In the genomic region with DNA sequence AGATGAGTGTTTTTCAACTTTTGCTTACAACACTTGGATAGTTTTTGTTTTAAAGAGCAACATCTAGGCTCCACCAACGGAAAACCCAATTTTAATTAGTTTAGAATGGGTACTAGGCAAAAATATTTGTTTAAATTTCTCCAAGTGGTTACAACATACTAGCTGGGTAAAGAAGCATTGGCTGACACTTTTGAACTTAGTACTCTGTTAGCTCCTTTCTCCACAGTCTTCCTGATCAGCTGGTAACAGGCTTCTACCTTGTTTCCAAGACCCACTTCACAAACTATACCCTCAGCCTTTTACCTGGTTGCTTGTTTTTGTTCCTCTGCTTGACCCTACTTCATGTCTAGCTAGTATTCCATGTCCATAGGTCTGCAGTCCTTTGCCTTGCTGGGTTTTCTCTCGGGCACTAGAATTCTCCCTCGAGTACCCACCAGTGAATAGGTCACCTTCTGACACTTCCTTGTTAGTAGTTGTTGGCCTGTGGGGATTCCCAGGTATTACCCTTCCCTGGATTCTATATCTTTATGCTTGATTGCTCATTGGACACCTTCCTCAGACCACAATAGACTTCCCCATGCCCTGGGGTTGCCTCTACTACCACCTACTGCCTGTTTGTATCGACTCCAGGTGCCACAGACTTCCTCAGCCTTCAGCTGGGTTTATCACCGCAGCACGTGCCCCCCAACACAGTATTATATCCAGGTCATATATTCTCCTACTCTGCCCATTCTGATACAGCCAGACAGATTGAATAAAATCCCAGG, we compare ENCODE assay signal across 2 cellular contexts.
TF ChIP-seq lines count a peak whose summit lies in the region.

No MANE protein-coding gene starts in this region.

TF ChIP-seq in IMR-90, 13 proteins besides CTCF, POLR2A, EP300 and RAD21:
- TF ChIP-seq, protein P1, sequence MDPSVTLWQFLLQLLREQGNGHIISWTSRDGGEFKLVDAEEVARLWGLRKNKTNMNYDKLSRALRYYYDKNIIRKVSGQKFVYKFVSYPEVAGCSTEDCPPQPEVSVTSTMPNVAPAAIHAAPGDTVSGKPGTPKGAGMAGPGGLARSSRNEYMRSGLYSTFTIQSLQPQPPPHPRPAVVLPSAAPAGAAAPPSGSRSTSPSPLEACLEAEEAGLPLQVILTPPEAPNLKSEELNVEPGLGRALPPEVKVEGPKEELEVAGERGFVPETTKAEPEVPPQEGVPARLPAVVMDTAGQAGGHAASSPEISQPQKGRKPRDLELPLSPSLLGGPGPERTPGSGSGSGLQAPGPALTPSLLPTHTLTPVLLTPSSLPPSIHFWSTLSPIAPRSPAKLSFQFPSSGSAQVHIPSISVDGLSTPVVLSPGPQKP (IDR thresholded peaks at IDR 0.05; ENCODE audit: borderline replicate concordance, low read depth, low read length) = no peak

TF ChIP-seq in K562, 482 proteins besides CTCF, POLR2A, EP300 and RAD21:
- TF ChIP-seq ETV1 (tag; conservative IDR thresholded peaks at IDR 0.05; ENCODE audit: low read depth) = no peak
- no peak for TF ChIP-seq HDAC2 (IDR thresholded peaks at IDR 0.05)
- TF ChIP-seq, protein P2, sequence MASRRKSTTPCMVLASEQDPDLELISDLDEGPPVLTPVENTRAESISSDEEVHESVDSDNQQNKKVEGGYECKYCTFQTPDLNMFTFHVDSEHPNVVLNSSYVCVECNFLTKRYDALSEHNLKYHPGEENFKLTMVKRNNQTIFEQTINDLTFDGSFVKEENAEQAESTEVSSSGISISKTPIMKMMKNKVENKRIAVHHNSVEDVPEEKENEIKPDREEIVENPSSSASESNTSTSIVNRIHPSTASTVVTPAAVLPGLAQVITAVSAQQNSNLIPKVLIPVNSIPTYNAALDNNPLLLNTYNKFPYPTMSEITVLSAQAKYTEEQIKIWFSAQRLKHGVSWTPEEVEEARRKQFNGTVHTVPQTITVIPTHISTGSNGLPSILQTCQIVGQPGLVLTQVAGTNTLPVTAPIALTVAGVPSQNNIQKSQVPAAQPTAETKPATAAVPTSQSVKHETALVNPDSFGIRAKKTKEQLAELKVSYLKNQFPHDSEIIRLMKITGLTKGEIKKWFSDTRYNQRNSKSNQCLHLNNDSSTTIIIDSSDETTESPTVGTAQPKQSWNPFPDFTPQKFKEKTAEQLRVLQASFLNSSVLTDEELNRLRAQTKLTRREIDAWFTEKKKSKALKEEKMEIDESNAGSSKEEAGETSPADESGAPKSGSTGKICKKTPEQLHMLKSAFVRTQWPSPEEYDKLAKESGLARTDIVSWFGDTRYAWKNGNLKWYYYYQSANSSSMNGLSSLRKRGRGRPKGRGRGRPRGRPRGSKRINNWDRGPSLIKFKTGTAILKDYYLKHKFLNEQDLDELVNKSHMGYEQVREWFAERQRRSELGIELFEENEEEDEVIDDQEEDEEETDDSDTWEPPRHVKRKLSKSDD (conservative IDR thresholded peaks at IDR 0.05; ENCODE audit: low read length) = no peak
- no peak for TF ChIP-seq SOX6 (IDR thresholded peaks at IDR 0.05)
- TF ChIP-seq POU5F1 (IDR thresholded peaks at IDR 0.05; ENCODE audit: borderline replicate concordance, low read depth, low read length, partially characterized antibody) = no peak
- TF ChIP-seq, protein P3, sequence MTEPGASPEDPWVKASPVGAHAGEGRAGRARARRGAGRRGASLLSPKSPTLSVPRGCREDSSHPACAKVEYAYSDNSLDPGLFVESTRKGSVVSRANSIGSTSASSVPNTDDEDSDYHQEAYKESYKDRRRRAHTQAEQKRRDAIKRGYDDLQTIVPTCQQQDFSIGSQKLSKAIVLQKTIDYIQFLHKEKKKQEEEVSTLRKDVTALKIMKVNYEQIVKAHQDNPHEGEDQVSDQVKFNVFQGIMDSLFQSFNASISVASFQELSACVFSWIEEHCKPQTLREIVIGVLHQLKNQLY (CRISPR knock-in tag; conservative IDR thresholded peaks at IDR 0.05) = no peak
- TF ChIP-seq HMG20A (CRISPR knock-in tag; conservative IDR thresholded peaks at IDR 0.05) = no peak
- TF ChIP-seq, protein P4, sequence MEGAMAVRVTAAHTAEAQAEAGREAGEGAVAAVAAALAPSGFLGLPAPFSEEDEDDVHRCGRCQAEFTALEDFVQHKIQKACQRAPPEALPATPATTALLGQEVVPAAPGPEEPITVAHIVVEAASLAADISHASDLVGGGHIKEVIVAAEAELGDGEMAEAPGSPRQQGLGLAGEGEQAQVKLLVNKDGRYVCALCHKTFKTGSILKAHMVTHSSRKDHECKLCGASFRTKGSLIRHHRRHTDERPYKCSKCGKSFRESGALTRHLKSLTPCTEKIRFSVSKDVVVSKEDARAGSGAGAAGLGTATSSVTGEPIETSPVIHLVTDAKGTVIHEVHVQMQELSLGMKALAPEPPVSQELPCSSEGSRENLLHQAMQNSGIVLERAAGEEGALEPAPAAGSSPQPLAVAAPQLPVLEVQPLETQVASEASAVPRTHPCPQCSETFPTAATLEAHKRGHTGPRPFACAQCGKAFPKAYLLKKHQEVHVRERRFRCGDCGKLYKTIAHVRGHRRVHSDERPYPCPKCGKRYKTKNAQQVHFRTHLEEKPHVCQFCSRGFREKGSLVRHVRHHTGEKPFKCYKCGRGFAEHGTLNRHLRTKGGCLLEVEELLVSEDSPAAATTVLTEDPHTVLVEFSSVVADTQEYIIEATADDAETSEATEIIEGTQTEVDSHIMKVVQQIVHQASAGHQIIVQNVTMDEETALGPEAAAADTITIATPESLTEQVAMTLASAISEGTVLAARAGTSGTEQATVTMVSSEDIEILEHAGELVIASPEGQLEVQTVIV (CRISPR knock-in tag; IDR thresholded peaks at IDR 0.05; ENCODE audit: borderline replicate concordance) = no peak
